11 cellular contexts compared by ENCODE assay signal in genomic region chr6:151241853-151242252, GRCh38.
DNase-seq lines count a peak whose midpoint lies in the region; ATAC-seq and TF ChIP-seq lines count a peak whose summit lies in the region.
"Had no signal": no experiment of that assay in that cellular context is flagged by ENCODE, and none has a peak within 500 bp of the region (broad histone marks: within the 10 kb centered on the region; RNA-seq: fewer than 3 reads in every experiment).

No MANE protein-coding gene starts in this region.

- H3K27ac Mint-ChIP-seq in stimulated activated effector memory CD8-positive, alpha-beta T cell treated with anti-CD3 and anti-CD28 coated beads, Interleukin-12 subunit alpha, Interleukin-12 subunit beta, amount 100 ng/mL, for 72 hours = no peak overlapping the region

- H3K4me3 ChIP-seq in HEK293 (ENCODE audit: low read depth, low read length) (peak overlapping the region; percentile 67), astrocyte of the cerebellum (ENCODE audit: low read depth, low read length) (peak overlapping the region; percentile 87), iPS-18c (ENCODE audit: insufficient read depth, low read depth, low read length) (peak overlapping the region; percentile 90)

- POLR2A ChIA-PET in HEK293 (lab: Yijun Ruan, JAX) = no interaction called here

- CTCF ChIA-PET in HEK293 (lab: Yijun Ruan, JAX) = interaction anchor here (1.4 to 5.3 kb wide), 2 partner anchors 82 to 228 kb away, joined by 5 to 34 read pairs; no protein-coding TSS in a partner anchor

- no peak overlapping the region for H3K27ac ChIP-seq in HEK293 (ENCODE audit: extremely low read depth, low read depth, low read length)

- no peak for DNase-seq in astrocyte of the cerebellum (ENCODE audit: low read depth)
- no peak for DNase-seq in stimulated activated effector memory CD8-positive, alpha-beta T cell treated with anti-CD3 and anti-CD28 coated beads, Interleukin-12 subunit alpha, Interleukin-12 subunit beta, amount 100 ng/mL, for 72 hours (ENCODE audit: low spot score in 2 of 2)
- DNase-seq in stimulated activated CD8-positive, alpha-beta memory T cell treated with anti-CD3 and anti-CD28 coated beads, Interleukin-4, amount 100 ng/mL, for 48 hours = no peak
- DNase-seq in amygdala (lab: John Stamatoyannopoulos, UW) = no peak
- DNase-seq: activated CD4-positive, alpha-beta T cell treated with anti-CD3 and anti-CD28 coated beads, Interleukin-2, amount 50 U/mL, for 1 hour; GF-D8; OCI-M1 had no signal

- peaks cover 9% of the 10 kb centered on the region; the same call in 1 of the 2 replicates for H3K4me1 ChIP-seq in HEK293 (ENCODE audit: control insufficient read depth, insufficient read depth, low read length)

- TF ChIP-seq CTCF in HEK293 (tag by site-specific recombination; IDR thresholded peaks at IDR 0.05) (no peak), astrocyte of the cerebellum (IDR thresholded peaks at IDR 0.05; ENCODE audit: low read depth, low read length, missing control alignments) (no peak)

- H3K4me1 Mint-ChIP-seq in stimulated activated effector memory CD8-positive, alpha-beta T cell treated with anti-CD3 and anti-CD28 coated beads, Interleukin-12 subunit alpha, Interleukin-12 subunit beta, amount 100 ng/mL, for 72 hours = no peaks in the 10 kb centered on the region

- in situ Hi-C loops in astrocyte of the cerebellum (cut with HindIII; ENCODE audit: low sequenced_read_pairs) = loop anchor here (5.0 kb wide), 1 partner anchor 60 kb away; no protein-coding TSS in a partner anchor

- H3K9me3 Mint-ChIP-seq in stimulated activated effector memory CD8-positive, alpha-beta T cell treated with anti-CD3 and anti-CD28 coated beads, Interleukin-12 subunit alpha, Interleukin-12 subunit beta, amount 100 ng/mL, for 72 hours = no peaks in the 10 kb centered on the region

- no peak for ATAC-seq in stimulated activated effector memory CD8-positive, alpha-beta T cell treated with anti-CD3 and anti-CD28 coated beads, Interleukin-12 subunit alpha, Interleukin-12 subunit beta, amount 100 ng/mL, for 72 hours
- ATAC-seq in GM19395 (IDR thresholded peaks at IDR 0.05; ENCODE audit: unreplicated experiment) = no peak
- no peak for ATAC-seq in GM19397 (IDR thresholded peaks at IDR 0.05; ENCODE audit: unreplicated experiment)

- H3K4me3 Mint-ChIP-seq in stimulated activated effector memory CD8-positive, alpha-beta T cell treated with anti-CD3 and anti-CD28 coated beads, Interleukin-12 subunit alpha, Interleukin-12 subunit beta, amount 100 ng/mL, for 72 hours = peak overlapping the region; percentile 69

- no peaks in the 10 kb centered on the region for H3K36me3 ChIP-seq in HEK293 (ENCODE audit: control insufficient read depth in 2 of 2, insufficient read depth in 1 of 2, low read length in 2 of 2)

- H3K9me3 ChIP-seq in HEK293 (ENCODE audit: control insufficient read depth, insufficient read depth, low read depth, low read length) = no peaks in the 10 kb centered on the region
- H3K9me3 ChIP-seq in iPS-18c (ENCODE audit: control insufficient read depth, insufficient read depth, low read length) = no peaks in the 10 kb centered on the region

- H3K36me3 Mint-ChIP-seq in stimulated activated effector memory CD8-positive, alpha-beta T cell treated with anti-CD3 and anti-CD28 coated beads, Interleukin-12 subunit alpha, Interleukin-12 subunit beta, amount 100 ng/mL, for 72 hours = no peaks in the 10 kb centered on the region

TF ChIP-seq in HEK293, 187 proteins besides CTCF, POLR2A, EP300 and RAD21:
- TF ChIP-seq YY1 (tag by site-specific recombination; IDR thresholded peaks at IDR 0.05) = no peak
- TF ChIP-seq SP7 (tag by site-specific recombination; IDR thresholded peaks at IDR 0.05) = no peak
- no peak for TF ChIP-seq MEIS1 (CRISPR knock-in tag; IDR thresholded peaks at IDR 0.05; ENCODE audit: borderline replicate concordance)
- TF ChIP-seq HOXD13 (CRISPR knock-in tag; IDR thresholded peaks at IDR 0.05; ENCODE audit: borderline replicate concordance) = no peak
- no peak for TF ChIP-seq PRDM10 (tag by site-specific recombination; IDR thresholded peaks at IDR 0.05)
- TF ChIP-seq ZBTB26 (tag by site-specific recombination; optimal IDR thresholded peaks at IDR 0.05) = no peak
- no peak for TF ChIP-seq ZNF221 (tag by site-specific recombination; IDR thresholded peaks at IDR 0.05; ENCODE audit: borderline replicate concordance)
- TF ChIP-seq ZNF280C (tag by site-specific recombination; IDR thresholded peaks at IDR 0.05) = no peak
